Comparison of ENCODE assay signal across 8 cellular contexts in the genomic region with DNA sequence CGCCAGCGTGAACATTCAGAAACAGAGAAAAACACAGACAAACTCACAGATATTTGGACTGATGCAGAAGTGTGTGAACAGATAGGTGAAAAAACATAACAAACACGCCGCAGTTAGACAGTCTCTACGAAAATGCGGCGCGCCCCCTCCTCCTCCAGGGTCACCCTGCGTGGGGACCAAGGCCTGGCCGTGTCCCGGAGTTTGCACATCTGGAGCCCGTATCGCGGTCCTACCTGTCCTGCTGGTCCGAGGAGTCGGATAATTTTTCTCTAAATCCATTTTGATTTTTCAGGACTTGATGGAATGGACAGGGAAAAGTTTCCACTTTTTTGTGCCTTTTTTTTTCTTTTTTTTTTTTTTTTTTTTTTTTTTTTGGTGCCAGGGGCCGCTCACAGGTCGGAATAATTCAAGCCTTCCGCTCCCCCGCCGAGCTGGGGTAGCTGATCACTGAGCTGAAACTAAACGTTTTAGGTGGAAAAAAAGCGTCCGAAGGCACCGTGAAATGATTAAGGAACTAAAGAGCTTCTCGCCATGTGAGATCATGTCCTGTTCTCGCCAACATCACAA. TPM values are rescaled to one million over a fixed set of nuclear protein-coding genes. Genes with fewer than 3 reads are reported as not detected.
DNase-seq lines count a peak whose midpoint lies in the region; ATAC-seq, FAIRE-seq and TF ChIP-seq lines count a peak whose summit lies in the region.

A gene (minus strand): TSS at position 516 of the 567 bp plus-strand sequence. CDS start 237 bp downstream, at position 279.

- H3K4me2 ChIP-seq in A549, result peak within 1 kb of the TSS; percentile 97

- FAIRE-seq in A549 (lab: Jason Lieb, UNC), result no peak

- peak within 1 kb of the TSS; percentile 50 for H3K4me3 ChIP-seq in A549
- peak within 1 kb of the TSS; percentile 89 for H3K4me3 ChIP-seq in GM12875 (ENCODE audit: low read depth, low read length)
- H3K4me3 ChIP-seq in mucosa of rectum (ENCODE audit: low read length in 2 of 2), result peak within 1 kb of the TSS; percentile 3 to 50

- WGBS in A549 (ENCODE audit: missing lambda C conversion rate), result 73% methylated on average over 27 of the region's 27 CpGs

- no peak for ATAC-seq in A549
- ATAC-seq in activated naive CD8-positive, alpha-beta T cell treated with anti-CD3 and anti-CD28 coated beads, Interleukin-2, amount 10 ng/mL, durations not matched to agents 7 days and 5 days (ENCODE audit: low read depth), result no peak
- no peak for ATAC-seq in HG03039 (IDR thresholded peaks at IDR 0.05; ENCODE audit: unreplicated experiment)
- no peak for ATAC-seq in GM21526 (IDR thresholded peaks at IDR 0.05; ENCODE audit: low FRiP score, unreplicated experiment)
- ATAC-seq in GM21447 (IDR thresholded peaks at IDR 0.05; ENCODE audit: unreplicated experiment), result no peak

- no peak for TF ChIP-seq EP300 in A549 (IDR thresholded peaks at IDR 0.05)

- DNase-seq in A549 (ENCODE audit: low read depth in 1 of 2, low spot score in 1 of 2) (no peak), GM13976 (ENCODE audit: low spot score) (no peak)
- DNase-seq in activated naive CD8-positive, alpha-beta T cell treated with anti-CD3 and anti-CD28 coated beads, Interleukin-2, amount 10 ng/mL, durations not matched to agents 7 days and 5 days, result no peak

- POLR2A ChIA-PET in A549 (lab: Yijun Ruan, JAX), result no interaction called here
- POLR2A ChIA-PET in activated naive CD8-positive, alpha-beta T cell treated with anti-CD3 and anti-CD28 coated beads, Interleukin-2, amount 10 ng/mL, durations not matched to agents 7 days and 5 days (lab: Charles Lee), result interaction anchor here (0.7 to 1.0 kb wide), 2 partner anchors 145 to 269 kb away, joined by 3 to 7 read pairs; no protein-coding TSS in a partner anchor

- peaks cover 38% of the 10 kb centered on the region for H3K4me1 Mint-ChIP-seq in activated naive CD8-positive, alpha-beta T cell treated with anti-CD3 and anti-CD28 coated beads, Interleukin-2, amount 10 ng/mL, durations not matched to agents 7 days and 5 days

- no peaks in the 10 kb centered on the region for H3K9me3 Mint-ChIP-seq in activated naive CD8-positive, alpha-beta T cell treated with anti-CD3 and anti-CD28 coated beads, Interleukin-2, amount 10 ng/mL, durations not matched to agents 7 days and 5 days

- CTCF ChIA-PET in A549 (lab: Yijun Ruan, JAX), result interaction anchor here (0.7 to 2.8 kb wide), 3 partner anchors 9 to 24 kb away, joined by 3 to 9 read pairs (median 5); no protein-coding TSS in a partner anchor

- TF ChIP-seq CTCF in A549 (IDR thresholded peaks at IDR 0.05) (no peak), GM12875 (IDR thresholded peaks at IDR 0.05; ENCODE audit: borderline replicate concordance, insufficient read depth, low read depth, low read length) (no peak), GM13976 (IDR thresholded peaks at IDR 0.05; ENCODE audit: borderline replicate concordance, control extremely low read depth, extremely low read depth, insufficient read depth, missing control alignments) (no peak)

- no peak within 1 kb of the TSS for H3K27ac Mint-ChIP-seq in activated naive CD8-positive, alpha-beta T cell treated with anti-CD3 and anti-CD28 coated beads, Interleukin-2, amount 10 ng/mL, durations not matched to agents 7 days and 5 days

- peak within 1 kb of the TSS; percentile 79 for H3K4me3 Mint-ChIP-seq in activated naive CD8-positive, alpha-beta T cell treated with anti-CD3 and anti-CD28 coated beads, Interleukin-2, amount 10 ng/mL, durations not matched to agents 7 days and 5 days

- no peak for TF ChIP-seq POLR2A in A549 (IDR thresholded peaks at IDR 0.05; ENCODE audit: low read length)

- H3K4me1 ChIP-seq in A549 (peaks cover 19% of the 10 kb centered on the region), mucosa of rectum (ENCODE audit: control insufficient read depth in 2 of 2, insufficient read depth in 2 of 2, low read length in 2 of 2) (peaks cover 15 to 33% of the 10 kb centered on the region in 2 donors)

- TF ChIP-seq RAD21 in A549 (conservative IDR thresholded peaks at IDR 0.05 in 1 of 2, IDR thresholded peaks at IDR 0.05 in 1 of 2), result no peak

- peaks cover 95% of the 10 kb centered on the region for H3K27me3 Mint-ChIP-seq in activated naive CD8-positive, alpha-beta T cell treated with anti-CD3 and anti-CD28 coated beads, Interleukin-2, amount 10 ng/mL, durations not matched to agents 7 days and 5 days

- H3K27ac ChIP-seq in A549, result no peak within 1 kb of the TSS
- H3K27ac ChIP-seq in mucosa of rectum (ENCODE audit: low read depth in 2 of 2, low read length in 2 of 2), result peak within 1 kb of the TSS in 1 of 2 donors; percentile 68

- H3K36me3 Mint-ChIP-seq in activated naive CD8-positive, alpha-beta T cell treated with anti-CD3 and anti-CD28 coated beads, Interleukin-2, amount 10 ng/mL, durations not matched to agents 7 days and 5 days, result no peaks in the 10 kb centered on the region

- H3K9me3 ChIP-seq in A549, result no peaks in the 10 kb centered on the region
- no peaks in the 10 kb centered on the region for H3K9me3 ChIP-seq in mucosa of rectum (ENCODE audit: control insufficient read depth in 2 of 2, low read length in 2 of 2)

- no peaks in the 10 kb centered on the region for H3K36me3 ChIP-seq in mucosa of rectum (ENCODE audit: control insufficient read depth in 2 of 2, insufficient read depth in 2 of 2, low read length in 2 of 2)

- no peak within 1 kb of the TSS for H3K9ac ChIP-seq in mucosa of rectum (ENCODE audit: low read depth in 1 of 2, low read length in 2 of 2)

- in situ Hi-C loops in GM13976 (cut with MboI; ENCODE audit: low sequenced_read_pairs, unreplicated experiment), result loop anchor here (10.0 kb wide), 1 partner anchor 371 kb away; no protein-coding TSS in a partner anchor

- peaks cover 91 to 94% of the 10 kb centered on the region in 2 donors for H3K27me3 ChIP-seq in mucosa of rectum (ENCODE audit: control insufficient read depth in 2 of 2, insufficient read depth in 2 of 2, low read length in 2 of 2)

TF ChIP-seq in A549, 52 proteins besides CTCF, POLR2A, EP300 and RAD21:
- TF ChIP-seq RFX5 (IDR thresholded peaks at IDR 0.05) (no peak), BHLHE40 (IDR thresholded peaks at IDR 0.05; ENCODE audit: low read depth, low read length) (no peak)
- TF ChIP-seq, protein P1, sequence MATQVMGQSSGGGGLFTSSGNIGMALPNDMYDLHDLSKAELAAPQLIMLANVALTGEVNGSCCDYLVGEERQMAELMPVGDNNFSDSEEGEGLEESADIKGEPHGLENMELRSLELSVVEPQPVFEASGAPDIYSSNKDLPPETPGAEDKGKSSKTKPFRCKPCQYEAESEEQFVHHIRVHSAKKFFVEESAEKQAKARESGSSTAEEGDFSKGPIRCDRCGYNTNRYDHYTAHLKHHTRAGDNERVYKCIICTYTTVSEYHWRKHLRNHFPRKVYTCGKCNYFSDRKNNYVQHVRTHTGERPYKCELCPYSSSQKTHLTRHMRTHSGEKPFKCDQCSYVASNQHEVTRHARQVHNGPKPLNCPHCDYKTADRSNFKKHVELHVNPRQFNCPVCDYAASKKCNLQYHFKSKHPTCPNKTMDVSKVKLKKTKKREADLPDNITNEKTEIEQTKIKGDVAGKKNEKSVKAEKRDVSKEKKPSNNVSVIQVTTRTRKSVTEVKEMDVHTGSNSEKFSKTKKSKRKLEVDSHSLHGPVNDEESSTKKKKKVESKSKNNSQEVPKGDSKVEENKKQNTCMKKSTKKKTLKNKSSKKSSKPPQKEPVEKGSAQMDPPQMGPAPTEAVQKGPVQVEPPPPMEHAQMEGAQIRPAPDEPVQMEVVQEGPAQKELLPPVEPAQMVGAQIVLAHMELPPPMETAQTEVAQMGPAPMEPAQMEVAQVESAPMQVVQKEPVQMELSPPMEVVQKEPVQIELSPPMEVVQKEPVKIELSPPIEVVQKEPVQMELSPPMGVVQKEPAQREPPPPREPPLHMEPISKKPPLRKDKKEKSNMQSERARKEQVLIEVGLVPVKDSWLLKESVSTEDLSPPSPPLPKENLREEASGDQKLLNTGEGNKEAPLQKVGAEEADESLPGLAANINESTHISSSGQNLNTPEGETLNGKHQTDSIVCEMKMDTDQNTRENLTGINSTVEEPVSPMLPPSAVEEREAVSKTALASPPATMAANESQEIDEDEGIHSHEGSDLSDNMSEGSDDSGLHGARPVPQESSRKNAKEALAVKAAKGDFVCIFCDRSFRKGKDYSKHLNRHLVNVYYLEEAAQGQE (IDR thresholded peaks at IDR 0.05), result peak; percentile 51; the same call in 1 of the 2 replicates
- TF ChIP-seq, protein P2, sequence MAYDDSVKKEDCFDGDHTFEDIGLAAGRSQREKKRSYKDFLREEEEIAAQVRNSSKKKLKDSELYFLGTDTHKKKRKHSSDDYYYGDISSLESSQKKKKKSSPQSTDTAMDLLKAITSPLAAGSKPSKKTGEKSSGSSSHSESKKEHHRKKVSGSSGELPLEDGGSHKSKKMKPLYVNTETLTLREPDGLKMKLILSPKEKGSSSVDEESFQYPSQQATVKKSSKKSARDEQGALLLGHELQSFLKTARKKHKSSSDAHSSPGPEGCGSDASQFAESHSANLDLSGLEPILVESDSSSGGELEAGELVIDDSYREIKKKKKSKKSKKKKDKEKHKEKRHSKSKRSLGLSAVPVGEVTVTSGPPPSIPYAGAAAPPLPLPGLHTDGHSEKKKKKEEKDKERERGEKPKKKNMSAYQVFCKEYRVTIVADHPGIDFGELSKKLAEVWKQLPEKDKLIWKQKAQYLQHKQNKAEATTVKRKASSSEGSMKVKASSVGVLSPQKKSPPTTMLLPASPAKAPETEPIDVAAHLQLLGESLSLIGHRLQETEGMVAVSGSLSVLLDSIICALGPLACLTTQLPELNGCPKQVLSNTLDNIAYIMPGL (CRISPR knock-in tag; IDR thresholded peaks at IDR 0.05; ENCODE audit: borderline replicate concordance), result no peak

RNA-seq across cellular contexts. Expression of the gene that starts here (rescaled TPM):
- polyA plus RNA-seq in A549 (2011; rRNA removed) (not detected in 2 replicates), A549 (2017; fragmentation: RNase III; extraction: RNeasy Plus Mini Kit Qiagen cat#74134 plus additional on column Dnase treatment) (not detected in 3 replicates)
- polyA plus RNA-seq in A549 (2012; cell fraction: cytosol; rRNA removed), result 0.01 TPM in 1 of 2 replicates, not detected in the other
- polyA plus RNA-seq in A549 (2012; cell fraction: nucleus; rRNA removed), result 0.01 TPM in 1 of 2 replicates, not detected in the other
- polyA minus RNA-seq in A549 (2011; rRNA and poly(A)+ RNA removed), result not detected in 2 replicates
- 1 to 10 TPM in 1 of 2 experiments, under 1 TPM in 1; 0.89 to 1.1 TPM for total RNA-seq in activated naive CD8-positive, alpha-beta T cell treated with anti-CD3 and anti-CD28 coated beads, Interleukin-2, amount 10 ng/mL, durations not matched to agents 7 days and 5 days

Comparison
In these comparisons a context has a peak if more than half of its experiments do, and no peak if none do; other contexts are left out.
1. H3K4me3 ChIP-seq: peak in every context shown above with its lines; median percentile 89 in GM12875; 50 in A549; 26 in mucosa of rectum.